ENCODE assay signal across 8 cellular contexts in the genomic region with DNA sequence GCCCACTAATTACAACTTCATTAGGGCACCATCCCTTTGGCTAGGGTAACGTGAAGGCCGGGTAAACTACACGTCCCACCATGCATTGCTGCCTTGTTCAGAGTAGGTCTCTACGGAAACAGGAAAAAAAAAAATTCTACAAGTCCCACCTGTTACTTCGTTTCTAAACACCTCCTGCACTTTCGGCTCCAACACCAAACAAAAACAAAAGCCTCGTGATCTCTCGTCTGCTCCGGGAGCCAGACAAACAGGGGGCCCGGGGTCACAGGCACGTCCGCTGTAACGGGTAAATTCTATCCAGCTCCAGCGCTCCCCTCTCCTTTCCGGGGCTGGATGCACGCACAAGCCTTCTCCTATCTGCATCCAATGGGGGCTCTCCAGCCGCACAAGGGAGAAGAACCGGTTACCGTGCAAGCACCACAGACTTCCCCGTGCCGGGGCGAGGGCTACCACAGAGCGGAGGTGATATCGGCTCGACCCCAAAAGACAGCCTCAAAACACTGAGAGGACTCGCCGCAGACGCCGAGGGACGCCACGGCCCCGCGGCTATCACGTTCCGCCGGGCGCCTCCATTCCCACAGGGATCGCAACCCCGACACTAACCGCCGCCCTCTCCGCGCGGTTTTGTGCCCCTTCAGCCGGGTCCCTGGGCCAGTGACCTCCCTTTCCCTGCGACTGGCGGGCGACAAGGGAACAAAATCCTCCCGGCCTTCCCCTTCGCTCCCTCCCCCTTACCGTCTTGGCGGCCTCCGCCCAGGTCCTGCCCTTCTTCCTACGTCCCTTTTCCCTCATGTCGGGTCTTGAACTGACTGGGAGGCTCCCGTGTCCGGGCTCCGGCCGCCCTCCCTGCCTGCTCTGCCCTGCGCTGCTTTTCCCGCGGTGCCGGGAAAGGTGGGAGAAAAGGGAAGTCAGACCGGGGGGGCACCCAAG. TPM values are rescaled to one million over a fixed set of nuclear protein-coding genes. Genes with fewer than 3 reads are reported as not detected.
A peak's percentile ranks its signal among the peaks of the same experiment; 100 is the strongest.
DNase-seq lines count a peak whose midpoint lies in the region; ATAC-seq and TF ChIP-seq lines count a peak whose summit lies in the region.

No MANE protein-coding gene starts in this region.

- no peak for TF ChIP-seq CTCF in omental fat pad (IDR thresholded peaks at IDR 0.05)

- H3K36me3 ChIP-seq in SJSA1: peaks cover 3% of the 10 kb centered on the region; the same call in 1 of the 2 replicates

- H3K4me3 ChIP-seq in SJSA1: peak overlapping the region; percentile 79

- peaks cover 11% of the 10 kb centered on the region for H3K4me1 ChIP-seq in SJSA1 (replicated peaks)

- ATAC-seq in GM21825 (IDR thresholded peaks at IDR 0.05; ENCODE audit: unreplicated experiment): peak; percentile 40
- peak; percentile 16 for ATAC-seq in omental fat pad (ENCODE audit: low FRiP score)

- peak overlapping the region; percentile 82 for H3K27ac ChIP-seq in SJSA1
- peak overlapping the region; percentile 82 for H3K27ac ChIP-seq in temporal lobe (ENCODE audit: low read depth, low read length)

- H3K9me3 ChIP-seq in SJSA1 (replicated peaks): no peaks in the 10 kb centered on the region

- DNase-seq in DMS79 (lab: John Stamatoyannopoulos, UW) (peak; percentile 46), Kasumi-1 (lab: John Stamatoyannopoulos, UW) (peak; percentile 81 to 85), SJSA1 (ENCODE audit: low read depth in 1 of 2, low spot score in 2 of 2) (peak; percentile 56 to 69), germinal center (ENCODE audit: low spot score) (peak; percentile 67), omental fat pad (ENCODE audit: low spot score) (no peak)
- peak; percentile 56 for DNase-seq in activated naive CD4-positive, alpha-beta T cell treated with Interleukin-2 at 50 U/mL for 16 hours

- no peaks in the 10 kb centered on the region for H3K27me3 ChIP-seq in SJSA1 (replicated peaks)

RNA-seq across cellular contexts. Expression of gene ASXL2, which starts 0.6 kb away (rescaled TPM):
- 7.0 and 11.4 TPM in 2 replicates for total RNA-seq in SJSA1 (2014; rRNA removed; shearing (Covaris generic))
- total RNA-seq in omental fat pad (10 to 100 TPM; 15.4 to 19.7 (median 17.6) TPM), temporal lobe (5.9 TPM)
